ENCODE assay signal across 8 cellular contexts in genomic region chr17:75109047-75109406, GRCh38. TPM values are rescaled to one million over a fixed set of nuclear protein-coding genes. Genes with fewer than 3 reads are reported as not detected.
DNase-seq lines count a peak whose midpoint lies in the region; ATAC-seq and TF ChIP-seq lines count a peak whose summit lies in the region.

No MANE protein-coding gene starts in this region.

- DNase-seq in right atrium auricular region (ENCODE audit: low spot score): no peak
- no peak for DNase-seq in left ventricle myocardium superior
- DNase-seq in mesothelial cell of epicardium (ENCODE audit: low spot score in 2 of 2, unreplicated experiment in 2 of 2): no peak
- DNase-seq in mucosa of gallbladder (ENCODE audit: low spot score): no peak
- no peak for DNase-seq in NCI-H1417 treated with DMSO at 0.1 percent for 48 hours (lab: John Stamatoyannopoulos, UW)
- DNase-seq in H4 (ENCODE audit: low spot score): no peak

- no peaks in the 10 kb centered on the region for H3K27me3 ChIP-seq in right atrium auricular region

- no peaks in the 10 kb centered on the region for H3K36me3 ChIP-seq in right atrium auricular region

- H3K36me3 Mint-ChIP-seq in brain: peaks cover 14% of the 10 kb centered on the region
- H3K36me3 Mint-ChIP-seq in mesothelial cell of epicardium: peaks cover 16% of the 10 kb centered on the region

- peaks cover 0 to 34% of the 10 kb centered on the region in 2 donors for H3K4me1 ChIP-seq in right atrium auricular region

- TF ChIP-seq CTCF in right atrium auricular region (IDR thresholded peaks at IDR 0.05): no peak
- no peak for TF ChIP-seq CTCF in brain (conservative IDR thresholded peaks at IDR 0.05)
- TF ChIP-seq CTCF in mesothelial cell of epicardium (IDR thresholded peaks at IDR 0.05; ENCODE audit: unreplicated experiment): no peak

- H3K27me3 Mint-ChIP-seq in brain (peaks cover 7% of the 10 kb centered on the region), mesothelial cell of epicardium (ENCODE audit: low read depth) (peaks cover 7% of the 10 kb centered on the region)

- H3K27ac ChIP-seq in right atrium auricular region: peak overlapping the region in 1 of 2 donors; percentile 84

- no peaks in the 10 kb centered on the region for H3K9me3 ChIP-seq in right atrium auricular region

- H3K4me3 ChIP-seq in right atrium auricular region: peak overlapping the region; percentile 66 to 84

- peak overlapping the region; percentile 90 to 96 (median 95) for H3K4me3 Mint-ChIP-seq in brain
- peak overlapping the region; percentile 82 for H3K4me3 Mint-ChIP-seq in mesothelial cell of epicardium

- ATAC-seq in left ventricle myocardium superior (no peak), HG03097 (IDR thresholded peaks at IDR 0.05; ENCODE audit: low FRiP score, unreplicated experiment) (no peak)

- intact Hi-C loops in left ventricle myocardium superior (cut with micrococcal nuclease): no loop called here

- H3K4me1 Mint-ChIP-seq in brain (peaks cover 45% of the 10 kb centered on the region), mesothelial cell of epicardium (peaks cover 13% of the 10 kb centered on the region)

- H3K27ac Mint-ChIP-seq in brain (peak overlapping the region in 3 of 5 experiments; percentile 34 to 77 (median 53)), mesothelial cell of epicardium (no peak overlapping the region)

- H3K9me3 Mint-ChIP-seq in brain: no peaks in the 10 kb centered on the region
- no peaks in the 10 kb centered on the region for H3K9me3 Mint-ChIP-seq in mesothelial cell of epicardium

RNA-seq across cellular contexts. Expression of gene ARMC7, which starts 0.7 kb away (rescaled TPM):
- total RNA-seq in right atrium auricular region: 1 to 10 TPM; 4.9 to 9.5 TPM
- 6.0 TPM for total RNA-seq in left ventricle myocardium superior
- polyA plus RNA-seq in brain (ENCODE audit: insufficient read depth, low read depth, low replicate concordance): 17.8 TPM
- total RNA-seq in mesothelial cell of epicardium: 11.3 to 12.0 TPM (median 11.4 TPM) in 3 replicates
- 20.2 TPM for total RNA-seq in mucosa of gallbladder
- total RNA-seq in H4 (2014; rRNA removed; shearing (Covaris generic)): 4.0 and 5.2 TPM in 2 replicates

RNA-seq across cellular contexts. Expression of gene SLC16A5, which starts 21.3 kb away (rescaled TPM):
- total RNA-seq in right atrium auricular region (10 to 100 TPM; 16.5 to 34.1 TPM), left ventricle myocardium superior (7.2 TPM), mesothelial cell of epicardium (46.4 to 49.5 TPM (median 46.9 TPM) in 3 replicates), mucosa of gallbladder (19.9 TPM)
- polyA plus RNA-seq in brain (ENCODE audit: insufficient read depth, low read depth, low replicate concordance): 0.27 TPM
- total RNA-seq in H4 (2014; rRNA removed; shearing (Covaris generic)): not detected in 2 replicates

RNA-seq across cellular contexts. Expression of gene NT5C, which starts 22.5 kb away (rescaled TPM):
- total RNA-seq in right atrium auricular region (10 to 100 TPM; 41.4 to 77.5 TPM), left ventricle myocardium superior (25.5 TPM), mesothelial cell of epicardium (44.3 to 51.0 TPM (median 46.8 TPM) in 3 replicates), mucosa of gallbladder (50.0 TPM)
- polyA plus RNA-seq in brain (ENCODE audit: insufficient read depth, low read depth, low replicate concordance): 38.9 TPM
- 122 and 134 TPM in 2 replicates for total RNA-seq in H4 (2014; rRNA removed; shearing (Covaris generic))

RNA-seq across cellular contexts. Expression of gene JPT1, which starts 45.3 kb away (rescaled TPM):
- total RNA-seq in right atrium auricular region (10 to 100 TPM; 15.1 to 15.8 TPM), left ventricle myocardium superior (14.0 TPM), mesothelial cell of epicardium (121 to 132 TPM (median 124 TPM) in 3 replicates), mucosa of gallbladder (183 TPM)
- polyA plus RNA-seq in brain (ENCODE audit: insufficient read depth, low read depth, low replicate concordance): 609 TPM
- total RNA-seq in H4 (2014; rRNA removed; shearing (Covaris generic)): 324 and 466 TPM in 2 replicates
